In the genomic region with DNA sequence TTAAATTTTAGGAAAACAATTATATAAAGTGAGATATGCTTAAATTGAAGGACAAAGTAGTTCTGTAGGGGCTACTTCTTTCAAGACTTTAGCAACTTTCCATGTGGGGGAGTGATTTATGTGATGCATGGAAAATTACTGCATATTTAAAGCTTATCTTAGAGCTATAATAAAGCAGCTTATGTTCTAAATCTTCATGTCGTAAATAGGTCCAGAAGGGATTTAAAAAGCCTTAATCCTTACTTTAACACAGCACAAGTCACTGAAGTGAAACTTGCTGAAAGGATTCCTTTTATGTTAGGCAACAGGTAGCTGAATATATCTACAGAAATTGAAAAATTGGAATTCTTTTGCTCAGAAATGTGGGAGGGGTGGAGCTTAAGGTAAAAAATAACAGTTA, we compare ENCODE assay signal across 23 cellular contexts.
DNase-seq lines count a peak whose midpoint lies in the region; FAIRE-seq and TF ChIP-seq lines count a peak whose summit lies in the region.
"Had no signal": no experiment of that assay in that cellular context is flagged by ENCODE, and none has a peak within 500 bp of the region (broad histone marks: within the 10 kb centered on the region; RNA-seq: fewer than 3 reads in every experiment).

No MANE protein-coding gene starts in this region.

- H4K20me1 ChIP-seq in smooth muscle cell (ENCODE audit: low read depth), result no peaks in the 10 kb centered on the region

- no peak overlapping the region for H3K4me3 ChIP-seq in fibroblast of villous mesenchyme (ENCODE audit: low read depth, low read length)
- H3K4me3 ChIP-seq in smooth muscle cell, result no peak overlapping the region

- no peaks in the 10 kb centered on the region for H3K79me2 ChIP-seq in smooth muscle cell (ENCODE audit: low read depth)

- H3K9ac ChIP-seq in smooth muscle cell (ENCODE audit: low read depth), result no peak overlapping the region

- no peaks in the 10 kb centered on the region for H3K4me1 ChIP-seq in smooth muscle cell (ENCODE audit: low read depth)
- H3K4me1 ChIP-seq: BE2C had no signal

- H3K9me3 ChIP-seq in smooth muscle cell (replicated peaks; ENCODE audit: low read depth), result no peaks in the 10 kb centered on the region
- H3K9me3 ChIP-seq: BE2C had no signal

- WGBS in smooth muscle cell (ENCODE audit: low lambda C conversion rate), result 19% methylated on average over 1 of the region's 1 CpG

- H3K27me3 ChIP-seq in smooth muscle cell (ENCODE audit: low read depth), result no peaks in the 10 kb centered on the region

- peak; percentile 99 for FAIRE-seq in D721Med (lab: Jason Lieb, UNC)
- FAIRE-seq: G401.6, GM12892, GM18507, HepG2 had no signal

- H3K27ac ChIP-seq in smooth muscle cell (ENCODE audit: low read depth), result no peak overlapping the region

- in situ Hi-C loops in G401 (cut with HindIII; ENCODE audit: low sequenced_read_pairs), result no loop called here

- H3K4me2 ChIP-seq in smooth muscle cell, result peak overlapping the region; percentile 37

- no peak for DNase-seq in D721Med (ENCODE audit: insufficient read length, low spot score)
- DNase-seq in NCI-H524 treated with DMSO at 0.1 percent for 48 hours (lab: John Stamatoyannopoulos, UW), result peak; percentile 80
- DNase-seq in fibroblast of villous mesenchyme (ENCODE audit: low read depth), result peak; percentile 77
- DNase-seq in smooth muscle cell (lab: John Stamatoyannopoulos, UW; ENCODE audit: unreplicated experiment), result no peak
- no peak for DNase-seq in central memory CD4-positive, alpha-beta T cell
- DNase-seq in GM03348 (ENCODE audit: low spot score), result no peak
- no peak for DNase-seq in G401 (ENCODE audit: low spot score)
- DNase-seq: ACHN; BE2C; C1 segment of cervical spinal cord; CD4-positive, CD25-positive, alpha-beta regulatory T cell; CD8-positive, alpha-beta memory T cell; COR-L47; DMS53; DND-41; EL; GOT3; H7; KBM-7 had no signal

- TF ChIP-seq CTCF in D721Med (IDR thresholded peaks at IDR 0.05; ENCODE audit: insufficient read depth, missing control alignments), result no peak
- no peak for TF ChIP-seq CTCF in fibroblast of villous mesenchyme (IDR thresholded peaks at IDR 0.05; ENCODE audit: insufficient read depth, low read depth, low read length)
- TF ChIP-seq CTCF in smooth muscle cell (IDR thresholded peaks at IDR 0.05; ENCODE audit: borderline replicate concordance, insufficient read depth, poor library complexity, severe bottlenecking), result no peak

- H3F3A ChIP-seq in smooth muscle cell (ENCODE audit: low read depth), result no peaks in the 10 kb centered on the region

- no peak overlapping the region for H2AFZ ChIP-seq in smooth muscle cell (ENCODE audit: low read depth)

- H3K36me3 ChIP-seq in smooth muscle cell (ENCODE audit: low read depth), result no peaks in the 10 kb centered on the region
- H3K36me3 ChIP-seq: BE2C had no signal

Comparison
In these comparisons a context has a peak if more than half of its experiments do, and no peak if none do; other contexts are left out.
1. DNase-seq: peak in NCI-H524 treated with DMSO at 0.1 percent for 48 hours (single experiment) and fibroblast of villous mesenchyme (single experiment); none in D721Med (single experiment), smooth muscle cell (single experiment), central memory CD4-positive, alpha-beta T cell (single experiment), GM03348 (single experiment) and G401 (single experiment).